Comparison of ENCODE assay signal across 8 cellular contexts in the genomic region with DNA sequence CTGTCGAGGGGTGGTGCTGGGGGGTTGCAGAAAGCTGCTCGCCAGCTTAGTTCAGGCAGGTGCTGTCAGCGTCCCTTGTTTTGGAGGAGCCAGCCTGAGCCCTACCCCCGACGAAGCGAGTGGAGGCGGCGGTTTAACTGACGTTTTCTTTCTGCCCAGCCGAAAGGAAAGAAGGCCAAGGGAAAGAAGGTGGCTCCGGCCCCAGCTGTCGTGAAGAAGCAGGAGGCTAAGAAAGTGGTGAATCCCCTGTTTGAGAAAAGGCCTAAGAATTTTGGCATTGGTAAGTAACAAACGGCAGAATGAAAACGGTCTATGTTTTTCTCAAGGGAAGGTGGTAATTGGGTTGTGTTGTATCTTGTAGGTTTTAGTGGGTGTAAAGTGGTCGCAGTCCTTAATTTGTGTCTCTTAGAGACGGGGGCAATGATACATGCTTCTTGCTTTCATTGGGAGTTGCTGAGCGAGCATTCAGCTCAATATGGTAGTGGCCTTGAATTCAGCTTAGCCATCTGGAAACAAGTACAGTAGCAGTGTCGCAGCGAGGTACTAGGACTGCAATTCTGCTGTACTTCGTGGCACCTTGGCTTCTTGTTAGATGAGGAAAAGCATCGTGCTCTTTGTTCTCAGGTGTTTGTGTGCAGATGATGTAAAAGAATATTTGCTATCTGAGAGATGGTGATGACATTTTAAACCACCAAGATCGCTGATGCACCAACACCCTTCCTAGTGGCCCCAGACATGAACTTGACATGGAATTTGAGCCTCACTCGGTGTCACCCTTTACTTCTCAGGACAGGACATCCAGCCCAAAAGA. TPM values are rescaled to one million over a fixed set of nuclear protein-coding genes. Genes with fewer than 3 reads are reported as not detected.
DNase-seq lines count a peak whose midpoint lies in the region; ATAC-seq, FAIRE-seq and TF ChIP-seq lines count a peak whose summit lies in the region.

No MANE protein-coding gene starts in this region.

- peaks cover 45 to 48% (median 45%) of the 10 kb centered on the region in 3 donors for H3K4me1 Mint-ChIP-seq in T-cell

- POLR2A ChIA-PET in T-cell (lab: Charles Lee), result no interaction called here

- no peak for ATAC-seq in T-cell (replicated peaks in 1 of 4)
- no peak for ATAC-seq in HG02852 (IDR thresholded peaks at IDR 0.05; ENCODE audit: unreplicated experiment)

- in situ Hi-C loops in GM13977 (cut with MboI; ENCODE audit: low pct_unique_long_range_greater_than_20kb, low sequenced_read_pairs, unreplicated experiment), result no loop called here

- TF ChIP-seq POLR2A in H54 (IDR thresholded peaks at IDR 0.05; ENCODE audit: low read depth, low read length), result no peak

- peak overlapping the region; percentile 92 to 98 for H3K27ac Mint-ChIP-seq in T-cell

- peaks cover 48% of the 10 kb centered on the region for H3K36me3 Mint-ChIP-seq in T-cell

- TF ChIP-seq CTCF in GM12865 (IDR thresholded peaks at IDR 0.05; ENCODE audit: insufficient read depth, low read depth, low read length, missing control alignments) (no peak), fibroblast of pulmonary artery (IDR thresholded peaks at IDR 0.05; ENCODE audit: low read length, missing control alignments) (no peak), retinal pigment epithelial cell (conservative IDR thresholded peaks at IDR 0.05; ENCODE audit: low read depth, low read length) (no peak), GM13977 (IDR thresholded peaks at IDR 0.05; ENCODE audit: extremely low read depth, insufficient read depth, missing control alignments) (no peak)

- CTCF ChIA-PET in T-cell (lab: Charles Lee), result interaction anchor here (0.6 to 1.7 kb wide), 5 partner anchors 13 to 205 kb away, joined by 3 to 10 read pairs (median 5); a partner anchor contains a TSS

- H3K4me3 ChIP-seq in GM12865 (ENCODE audit: low read depth, low read length) (peak overlapping the region; percentile 92), fibroblast of pulmonary artery (replicated peaks; ENCODE audit: low read depth, low read length) (peak overlapping the region; percentile 100), retinal pigment epithelial cell (ENCODE audit: low read length) (peak overlapping the region; percentile 100)

- DNase-seq in GM12865 (ENCODE audit: low read depth), result no peak
- DNase-seq in T-cell, result no peak
- DNase-seq in fibroblast of pulmonary artery (ENCODE audit: low read depth), result no peak
- DNase-seq in retinal pigment epithelial cell (ENCODE audit: low read depth), result no peak
- no peak for DNase-seq in H54 (ENCODE audit: insufficient read length, low spot score)
- no peak for DNase-seq in GM13977 (ENCODE audit: low spot score)
- no peak for DNase-seq in EL

- no peak for FAIRE-seq in H54 (lab: Jason Lieb, UNC)

- no peaks in the 10 kb centered on the region for H3K27me3 Mint-ChIP-seq in T-cell

- H3K9me3 Mint-ChIP-seq in T-cell, result no peaks in the 10 kb centered on the region

- H3K4me3 Mint-ChIP-seq in T-cell, result peak overlapping the region; percentile 92 to 97 (median 96)

RNA-seq across cellular contexts. Expression of a gene that starts 0.9 kb away (rescaled TPM):
- 1,000 to 10,000 TPM; 2,623 to 2,692 (median 2,659) TPM for total RNA-seq in T-cell

RNA-seq across cellular contexts. Expression of a gene that starts 1.0 kb away (rescaled TPM):
- total RNA-seq in T-cell, result 10 to 100 TPM; 25.9 to 44.8 (median 40.7) TPM

RNA-seq across cellular contexts. Expression of a gene that starts 7.3 kb away (rescaled TPM):
- total RNA-seq in T-cell, result 10 to 100 TPM; 33.0 to 58.7 (median 58.3) TPM

RNA-seq across cellular contexts. Expression of a gene that starts 7.4 kb away (rescaled TPM):
- total RNA-seq in T-cell, result 10 to 100 TPM; 17.0 to 25.3 (median 24.9) TPM

RNA-seq across cellular contexts. Expression of a gene that starts 13.0 kb away (rescaled TPM):
- total RNA-seq in T-cell, result 10 to 100 TPM; 18.5 to 35.0 (median 31.1) TPM
